ENCODE assay signal across 8 cellular contexts in genomic region chr1:61076728-61077675, GRCh38. TPM values are rescaled to one million over a fixed set of nuclear protein-coding genes. Genes with fewer than 3 reads are reported as not detected.
DNase-seq lines count a peak whose midpoint lies in the region; ATAC-seq and TF ChIP-seq lines count a peak whose summit lies in the region.

No MANE protein-coding gene starts in this region.

- DNase-seq in GM10248 (ENCODE audit: extremely low spot score) (peak; percentile 52), NCI-H1105 treated with DMSO at 0.1 percent for 48 hours (lab: John Stamatoyannopoulos, UW) (peak; percentile 98), SW 1271 (lab: John Stamatoyannopoulos, UW) (peak; percentile 50 to 83), left ventricle myocardium inferior (peak; percentile 83), posterior vena cava (ENCODE audit: low spot score) (peak; percentile 93)

- 0 to 1% (median 0%) methylated on average over 49 of the region's 49 CpGs for WGBS in adipose tissue, 3 donors
- WGBS in urinary bladder: under 1% methylated on average over 49 of the region's 49 CpGs

- intact Hi-C loops in left ventricle myocardium inferior (cut with micrococcal nuclease): no loop called here
- intact Hi-C loops in posterior vena cava (cut with DNase I): no loop called here

- H3K27me3 ChIP-seq in left ventricle myocardium inferior (ENCODE audit: low read depth): no peaks in the 10 kb centered on the region

- H3K27ac ChIP-seq in adipose tissue (ENCODE audit: low read depth, low read length): peak overlapping the region; percentile 43
- H3K27ac ChIP-seq in left ventricle myocardium inferior (replicated peaks): peak overlapping the region; percentile 98
- H3K27ac ChIP-seq in urinary bladder (ENCODE audit: low read depth): peak overlapping the region; percentile 55

- ATAC-seq in HG02759 (IDR thresholded peaks at IDR 0.05; ENCODE audit: unreplicated experiment): peak; percentile 86

- H3K4me3 ChIP-seq in left ventricle myocardium inferior (peak overlapping the region; percentile 68), urinary bladder (ENCODE audit: low read depth, low read length) (peak overlapping the region; percentile 46)

- no peaks in the 10 kb centered on the region for H3K36me3 ChIP-seq in left ventricle myocardium inferior
- no peaks in the 10 kb centered on the region for H3K36me3 ChIP-seq in urinary bladder (ENCODE audit: insufficient read depth)

- POLR2A ChIA-PET in GM10248 (lab: Yijun Ruan, JAX): no interaction called here

- TF ChIP-seq CTCF in GM10248 (IDR thresholded peaks at IDR 0.05; ENCODE audit: control extremely low read depth, extremely low read depth, low read depth, missing control alignments) (no peak), left ventricle myocardium inferior (IDR thresholded peaks at IDR 0.05; ENCODE audit: borderline replicate concordance) (no peak)

- H3K4me1 ChIP-seq in left ventricle myocardium inferior (peaks cover 52% of the 10 kb centered on the region), urinary bladder (ENCODE audit: insufficient read depth) (peaks cover 5% of the 10 kb centered on the region)

- CTCF ChIA-PET in GM10248 (lab: Yijun Ruan, JAX): interaction anchor here (2.1 kb wide), 1 partner anchor 27 kb away, joined by 9 read pairs; no protein-coding TSS in a partner anchor

- no peaks in the 10 kb centered on the region for H3K9me3 ChIP-seq in left ventricle myocardium inferior (replicated peaks)

RNA-seq across cellular contexts. Expression of gene NFIA, which starts 5.4 kb away (rescaled TPM):
- polyA plus RNA-seq in adipose tissue (10 to 100 TPM in 2 of 3 donors, 1 to 10 TPM in 1; 3.9 to 25.9 (median 18.2) TPM), urinary bladder (18.1 TPM)
- total RNA-seq in left ventricle myocardium inferior (90.2 TPM), posterior vena cava (100 to 1,000 TPM; 117 to 183 TPM), urinary bladder (105 TPM)

Comparison
In these comparisons a context has a peak if more than half of its experiments do, and no peak if none do; other contexts are left out.
1. Peak in every context shown above with its lines: DNase-seq, ATAC-seq, H3K4me3 ChIP-seq and H3K27ac ChIP-seq.
2. H3K27ac ChIP-seq: peak in every context shown above with its lines; median percentile 98 in left ventricle myocardium inferior; 55 in urinary bladder; 43 in adipose tissue.